12 cellular contexts compared by ENCODE assay signal in genomic region chr11:6627762-6628241, GRCh38. TPM values are rescaled to one million over a fixed set of nuclear protein-coding genes. Genes with fewer than 3 reads are reported as not detected.
DNase-seq lines count a peak whose midpoint lies in the region; ATAC-seq and TF ChIP-seq lines count a peak whose summit lies in the region.
"Had no signal": no experiment of that assay in that cellular context is flagged by ENCODE, and none has a peak within 500 bp of the region (broad histone marks: within the 10 kb centered on the region; RNA-seq: fewer than 3 reads in every experiment).

No MANE protein-coding gene starts in this region.

- H3K4me1 ChIP-seq in stomach: peaks cover 0 to 19% (median 7%) of the 10 kb centered on the region in 4 donors

- H3K27me3 ChIP-seq in stomach: no peaks in the 10 kb centered on the region

- TF ChIP-seq EP300 in stomach (IDR thresholded peaks at IDR 0.05): no peak

- H3K9me3 ChIP-seq in KOPT-K1 (ENCODE audit: insufficient read depth, low read length, poor library complexity, severe bottlenecking) (no peaks in the 10 kb centered on the region), stomach (no peaks in the 10 kb centered on the region)

- peak overlapping the region; percentile 7 to 69 (median 52) for H3K4me3 Mint-ChIP-seq in naive thymus-derived CD8-positive, alpha-beta T cell

- intact Hi-C loops in stomach (cut with DNase I; ENCODE audit: low total_unique reads): no loop called here

- POLR2A ChIA-PET in naive thymus-derived CD8-positive, alpha-beta T cell (lab: Charles Lee): interaction anchor here (0.9 to 2.0 kb wide), 4 partner anchors 9 to 38 kb away, joined by 4 to 12 read pairs (median 7); partner anchors contain the start of genes TAF10 and TPP1
- POLR2A ChIA-PET in RWPE1 (lab: Yijun Ruan, JAX; ENCODE audit: low non-redundant PET): interaction anchor here (0.6 kb wide), 1 partner anchor 8 kb away, joined by 4 read pairs; the partner anchor contains the start of gene TPP1

- peaks cover 9 to 37% (median 20%) of the 10 kb centered on the region in 4 donors for H3K4me1 Mint-ChIP-seq in naive thymus-derived CD8-positive, alpha-beta T cell

- no peaks in the 10 kb centered on the region for H3K9me3 Mint-ChIP-seq in naive thymus-derived CD8-positive, alpha-beta T cell

- WGBS in stomach, 5 donors: 58 to 74% (median 67%) methylated on average over 2 of the region's 2 CpGs

- ATAC-seq in activated CD4-positive, CD25-positive, alpha-beta regulatory T cell treated with anti-CD3 and anti-CD28 coated beads, Interleukin-2, amount 50 U/mL, for 24 hours: peak; percentile 69 to 84
- peak; percentile 75 for ATAC-seq in GM21717 (IDR thresholded peaks at IDR 0.05; ENCODE audit: unreplicated experiment)
- ATAC-seq in naive thymus-derived CD8-positive, alpha-beta T cell: peak; percentile 87 to 92

- H3K36me3 ChIP-seq in KOPT-K1 (ENCODE audit: insufficient read depth, low read length): peaks cover 53% of the 10 kb centered on the region; the same call in 1 of the 2 replicates
- H3K36me3 ChIP-seq in stomach: peaks cover 13 to 97% (median 92%) of the 10 kb centered on the region in 4 donors

- no peak overlapping the region for H3K4me3 ChIP-seq in stomach

- H3K27ac Mint-ChIP-seq in naive thymus-derived CD8-positive, alpha-beta T cell: peak overlapping the region; percentile 1 to 90 (median 79)

- DNase-seq in activated CD4-positive, CD25-positive, alpha-beta regulatory T cell treated with anti-CD3 and anti-CD28 coated beads, Interleukin-2, amount 50 U/mL, for 72 hours: no peak
- peak in 4 of 10 donors; percentile 25 to 51 (median 41) for DNase-seq in naive thymus-derived CD8-positive, alpha-beta T cell
- no peak for DNase-seq in RWPE1 (ENCODE audit: low spot score)
- DNase-seq in stomach: no peak
- no peak for DNase-seq in NCI-H1436 (lab: John Stamatoyannopoulos, UW)
- DNase-seq: effector CD4-positive, alpha-beta T cell; IMR-90; kidney glomerular epithelial cell had no signal

- H3K27me3 Mint-ChIP-seq in naive thymus-derived CD8-positive, alpha-beta T cell: no peaks in the 10 kb centered on the region

- peaks cover 0 to 38% (median 14%) of the 10 kb centered on the region in 3 donors for H3K36me3 Mint-ChIP-seq in naive thymus-derived CD8-positive, alpha-beta T cell

- no peak for TF ChIP-seq POLR2A in stomach (IDR thresholded peaks at IDR 0.05)

- CTCF ChIA-PET in RWPE1 (lab: Yijun Ruan, JAX): no interaction called here

- H3K27ac ChIP-seq in KOPT-K1 (ENCODE audit: low read depth, low read length, poor library complexity, severe bottlenecking): peak overlapping the region; percentile 41
- H3K27ac ChIP-seq in RWPE1: no peak overlapping the region
- no peak overlapping the region for H3K27ac ChIP-seq in stomach
- H3K27ac ChIP-seq: 22Rv1 had no signal

- TF ChIP-seq CTCF in RWPE1 (conservative IDR thresholded peaks at IDR 0.05; ENCODE audit: low read depth) (no peak), stomach (IDR thresholded peaks at IDR 0.05) (no peak)

RNA-seq across cellular contexts. Expression of gene TPP1, which starts 8.6 kb away (rescaled TPM):
- 100 to 1,000 TPM; 130 TPM for total RNA-seq in naive thymus-derived CD8-positive, alpha-beta T cell
- polyA plus RNA-seq in naive thymus-derived CD8-positive, alpha-beta T cell: 100 to 1,000 TPM in 1 of 3 donors, 10 to 100 TPM in 2; 84.8 to 107 (median 85.1) TPM
- total RNA-seq in stomach: 100 to 1,000 TPM in 1 of 5 donors, 10 to 100 TPM in 4; 45.9 to 213 (median 91.5) TPM
- polyA plus RNA-seq in stomach: 10 to 100 TPM; 11.9 to 32.8 (median 26.1) TPM

RNA-seq across cellular contexts. Expression of gene TAF10, which starts 15.8 kb away (rescaled TPM):
- total RNA-seq in naive thymus-derived CD8-positive, alpha-beta T cell: 100 to 1,000 TPM; 107 to 116 TPM
- 100 to 1,000 TPM; 247 to 332 (median 249) TPM for polyA plus RNA-seq in naive thymus-derived CD8-positive, alpha-beta T cell
- total RNA-seq in stomach: 100 to 1,000 TPM in 4 of 5 donors, 10 to 100 TPM in 1; 15.8 to 234 (median 163) TPM
- 100 to 1,000 TPM; 115 to 160 (median 154) TPM for polyA plus RNA-seq in stomach

RNA-seq across cellular contexts. Expression of gene ILK, which starts 24.2 kb away (rescaled TPM):
- 10 to 100 TPM; 88.5 to 93.5 TPM for total RNA-seq in naive thymus-derived CD8-positive, alpha-beta T cell
- polyA plus RNA-seq in naive thymus-derived CD8-positive, alpha-beta T cell: 10 to 100 TPM; 63.7 to 72.5 (median 68.5) TPM
- total RNA-seq in stomach: 100 to 1,000 TPM in 4 of 5 donors, 10 to 100 TPM in 1; 60.0 to 308 (median 123) TPM
- 100 to 1,000 TPM; 123 to 138 (median 124) TPM for polyA plus RNA-seq in stomach

RNA-seq across cellular contexts. Expression of gene RRP8, which starts 24.4 kb away (rescaled TPM):
- 10 to 100 TPM; 35.3 to 35.7 TPM for total RNA-seq in naive thymus-derived CD8-positive, alpha-beta T cell
- 10 to 100 TPM; 17.8 to 25.9 (median 20.9) TPM for polyA plus RNA-seq in naive thymus-derived CD8-positive, alpha-beta T cell
- total RNA-seq in stomach: 10 to 100 TPM in 2 of 5 donors, 1 to 10 TPM in 3; 1.8 to 22.6 (median 7.6) TPM
- 10 to 100 TPM; 16.5 to 23.1 (median 18.0) TPM for polyA plus RNA-seq in stomach

RNA-seq across cellular contexts. Expression of gene DCHS1, which starts 27.8 kb away (rescaled TPM):
- 10 to 100 TPM; 14.4 to 14.9 TPM for total RNA-seq in naive thymus-derived CD8-positive, alpha-beta T cell
- 1 to 10 TPM; 2.2 to 6.1 (median 2.9) TPM for polyA plus RNA-seq in naive thymus-derived CD8-positive, alpha-beta T cell
- total RNA-seq in stomach: 10 to 100 TPM in 4 of 5 donors, 1 to 10 TPM in 1; 9.9 to 22.8 (median 17.4) TPM
- 1 to 10 TPM in 2 of 3 donors, under 1 TPM in 1; 0.76 to 2.6 (median 1.6) TPM for polyA plus RNA-seq in stomach
